In the genomic region with DNA sequence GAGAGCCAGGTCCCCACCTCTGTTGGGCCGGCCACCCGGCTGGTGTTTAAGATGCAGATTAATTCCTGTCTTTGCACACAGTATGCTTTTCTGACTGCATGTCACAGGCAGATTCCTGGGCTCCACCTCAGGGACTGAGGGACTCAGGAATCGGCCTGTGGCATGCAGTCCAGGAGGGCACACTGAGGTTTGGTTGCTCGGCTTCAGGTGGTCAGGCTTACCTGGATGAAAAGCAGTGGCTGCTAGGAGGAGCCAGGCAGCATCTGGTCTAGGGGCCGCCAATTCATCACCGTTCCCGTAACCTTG, we compare ENCODE assay signal across 8 cellular contexts. TPM values are rescaled to one million over a fixed set of nuclear protein-coding genes. Genes with fewer than 3 reads are reported as not detected.
DNase-seq lines count a peak whose midpoint lies in the region; ATAC-seq and TF ChIP-seq lines count a peak whose summit lies in the region.

No MANE protein-coding gene starts in this region.

- no peak for DNase-seq in activated naive CD4-positive, alpha-beta T cell treated with anti-CD3 and anti-CD28 coated beads, Interleukin-2, amount 10 ng/mL, durations not matched to agents 7 days and 5 days
- no peak for DNase-seq in activated naive CD4-positive, alpha-beta T cell treated with anti-CD3 and anti-CD28 coated beads, Interleukin-2, amount 50 U/mL, for 16 hours
- DNase-seq in adrenal gland (no peak), right lobe of liver (peak in 1 of 3 donors; percentile 53), tibial nerve (ENCODE audit: low spot score in 2 of 2) (no peak), COR-L47 (lab: John Stamatoyannopoulos, UW) (no peak)
- DNase-seq in stimulated activated CD4-positive, alpha-beta T cell treated with anti-CD3 and anti-CD28 coated beads, Interleukin-4, amount 100 ng/mL, for 24 hours: no peak

- H3K36me3 Mint-ChIP-seq in activated naive CD4-positive, alpha-beta T cell treated with anti-CD3 and anti-CD28 coated beads, Interleukin-2, amount 10 ng/mL, durations not matched to agents 7 days and 5 days: peaks cover 23% of the 10 kb centered on the region

- H3K27me3 ChIP-seq in adrenal gland: no peaks in the 10 kb centered on the region
- H3K27me3 ChIP-seq in right lobe of liver: no peaks in the 10 kb centered on the region
- H3K27me3 ChIP-seq in tibial nerve: no peaks in the 10 kb centered on the region

- TF ChIP-seq CTCF in adrenal gland (IDR thresholded peaks at IDR 0.05): no peak
- TF ChIP-seq CTCF in right lobe of liver (IDR thresholded peaks at IDR 0.05): no peak
- no peak for TF ChIP-seq CTCF in tibial nerve (IDR thresholded peaks at IDR 0.05)

- H3K4me1 ChIP-seq in adrenal gland (replicated peaks in 1 of 2) (peaks cover 26 to 28% of the 10 kb centered on the region in 2 donors), right lobe of liver (peaks cover 0 to 33% (median 15%) of the 10 kb centered on the region in 4 donors), tibial nerve (peaks cover 0 to 57% (median 30%) of the 10 kb centered on the region in 4 donors)

- H3K4me1 Mint-ChIP-seq in activated naive CD4-positive, alpha-beta T cell treated with anti-CD3 and anti-CD28 coated beads, Interleukin-2, amount 10 ng/mL, durations not matched to agents 7 days and 5 days: peaks cover 40% of the 10 kb centered on the region

- H3K4me3 ChIP-seq in adrenal gland (peak overlapping the region in 3 of 4 donors; percentile 83 to 93 (median 89)), right lobe of liver (peak overlapping the region; percentile 67 to 99 (median 97)), tibial nerve (peak overlapping the region; percentile 53 to 99 (median 84))

- H3K9me3 ChIP-seq in adrenal gland (replicated peaks in 1 of 3) (no peaks in the 10 kb centered on the region), right lobe of liver (no peaks in the 10 kb centered on the region), tibial nerve (no peaks in the 10 kb centered on the region)

- CTCF ChIA-PET in activated naive CD4-positive, alpha-beta T cell treated with anti-CD3 and anti-CD28 coated beads, Interleukin-2, amount 10 ng/mL, durations not matched to agents 7 days and 5 days (lab: Charles Lee): no interaction called here

- H3K36me3 ChIP-seq in adrenal gland (replicated peaks in 1 of 2) (peaks cover 0 to 23% of the 10 kb centered on the region in 2 donors), right lobe of liver (peaks cover 0 to 23% (median 10%) of the 10 kb centered on the region in 4 donors), tibial nerve (peaks cover 0 to 23% (median 5%) of the 10 kb centered on the region in 3 donors)

- TF ChIP-seq POLR2A in adrenal gland (IDR thresholded peaks at IDR 0.05) (no peak), right lobe of liver (IDR thresholded peaks at IDR 0.05) (no peak), tibial nerve (IDR thresholded peaks at IDR 0.05) (no peak)

- 28 to 38% (median 35%) methylated on average over 7 of the region's 7 CpGs; no CpG with 5 or more reads in 1 of the 4 donors for WGBS in adrenal gland, 4 donors
- WGBS in right lobe of liver (ENCODE audit: insufficient coverage, low coverage, low lambda C conversion rate, missing lambda C conversion rate): 47% methylated on average over 3 of the region's 7 CpGs
- 32 to 37% methylated on average over 7 of the region's 7 CpGs for WGBS in tibial nerve, 2 donors

- peak overlapping the region; percentile 86 for H3K27ac Mint-ChIP-seq in activated naive CD4-positive, alpha-beta T cell treated with anti-CD3 and anti-CD28 coated beads, Interleukin-2, amount 10 ng/mL, durations not matched to agents 7 days and 5 days

- TF ChIP-seq EP300 in tibial nerve (IDR thresholded peaks at IDR 0.05): no peak

- H3K27me3 Mint-ChIP-seq in activated naive CD4-positive, alpha-beta T cell treated with anti-CD3 and anti-CD28 coated beads, Interleukin-2, amount 10 ng/mL, durations not matched to agents 7 days and 5 days: no peaks in the 10 kb centered on the region

- H3K4me3 Mint-ChIP-seq in activated naive CD4-positive, alpha-beta T cell treated with anti-CD3 and anti-CD28 coated beads, Interleukin-2, amount 10 ng/mL, durations not matched to agents 7 days and 5 days: peak overlapping the region; percentile 87

- no peaks in the 10 kb centered on the region for H3K9me3 Mint-ChIP-seq in activated naive CD4-positive, alpha-beta T cell treated with anti-CD3 and anti-CD28 coated beads, Interleukin-2, amount 10 ng/mL, durations not matched to agents 7 days and 5 days

- ATAC-seq in right lobe of liver (no peak), HG03139 (IDR thresholded peaks at IDR 0.05; ENCODE audit: unreplicated experiment) (no peak)

- intact Hi-C loops in adrenal gland (cut with DNase I) (loop anchor here in 1 of 2 donors (5.0 kb wide), 1 partner anchor 65 kb away; no protein-coding TSS in a partner anchor), right lobe of liver (cut with DNase I) (no loop called here)

- H3K27ac ChIP-seq in adrenal gland (peak overlapping the region in 1 of 5 donors; percentile 88), right lobe of liver (peak overlapping the region in 1 of 3 donors; percentile 60), tibial nerve (peak overlapping the region in 3 of 4 donors; percentile 28 to 97 (median 65))

RNA-seq across cellular contexts. Expression of a gene that starts 1.1 kb away (rescaled TPM):
- total RNA-seq in adrenal gland (10 to 100 TPM; 19.0 to 28.5 (median 26.4) TPM), right lobe of liver (10 to 100 TPM; 16.6 to 24.0 (median 19.9) TPM), tibial nerve (10 to 100 TPM; 16.4 to 32.7 (median 24.5) TPM)
- polyA plus RNA-seq in adrenal gland: 10 to 100 TPM; 18.5 to 21.4 (median 19.5) TPM

RNA-seq across cellular contexts. Expression of a gene that starts 27.4 kb away (rescaled TPM):
- 100 to 1,000 TPM in 1 of 8 donors, 10 to 100 TPM in 3, not detected in 4; 20.2 to 101 (median 59.5) TPM for total RNA-seq in adrenal gland
- not detected for polyA plus RNA-seq in adrenal gland
- 10 to 100 TPM in 4 of 6 experiments, not detected in 2; 17.4 to 91.1 (median 42.6) TPM for total RNA-seq in right lobe of liver
- not detected for total RNA-seq in tibial nerve
